In the genomic region with DNA sequence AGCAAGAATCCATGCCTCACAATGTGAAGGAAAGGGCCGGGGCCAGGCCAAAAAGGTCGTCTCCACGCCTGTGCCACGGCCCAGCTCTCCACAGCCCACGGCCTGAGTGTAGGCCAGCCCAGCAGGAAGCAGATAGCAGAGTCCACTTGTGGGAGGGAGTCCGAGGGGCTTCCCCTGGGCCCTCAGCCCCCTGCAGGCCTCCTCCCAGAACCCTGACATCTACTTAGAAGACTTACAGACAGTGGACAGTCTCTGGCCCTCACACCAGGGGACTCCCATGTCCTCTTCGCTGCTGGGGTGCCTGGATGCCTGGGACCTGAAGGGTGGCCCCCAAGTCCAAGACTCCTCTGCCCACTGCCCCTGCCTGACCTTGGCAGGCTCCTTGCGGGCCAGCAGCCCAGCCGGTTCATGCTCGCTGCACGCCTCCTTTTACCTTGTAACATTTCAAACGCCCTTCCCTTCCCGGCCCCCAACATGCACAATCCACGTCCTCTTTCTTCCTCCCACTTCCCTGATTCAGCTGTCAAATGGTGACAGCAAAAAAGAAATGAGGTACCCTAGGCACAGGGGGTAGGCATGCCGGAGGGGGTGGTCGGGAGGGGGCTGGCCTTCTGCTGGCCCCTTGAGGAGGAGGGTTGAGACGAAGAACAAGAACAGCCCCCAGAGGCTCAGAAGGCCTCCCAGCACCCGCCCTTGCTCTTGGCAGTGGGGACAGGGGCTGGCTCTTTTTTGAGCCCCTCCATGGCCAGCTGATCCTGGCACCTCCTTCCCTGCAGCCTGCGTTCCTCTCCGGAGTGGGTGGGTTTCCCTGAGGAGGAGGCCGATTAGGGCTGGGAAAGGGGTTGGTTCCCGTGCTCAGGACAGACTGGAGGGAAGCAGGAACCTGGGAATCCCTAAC, we compare ENCODE assay signal across 8 cellular contexts. TPM values are rescaled to one million over a fixed set of nuclear protein-coding genes. Genes with fewer than 3 reads are reported as not detected.
DNase-seq lines count a peak whose midpoint lies in the region; ATAC-seq, FAIRE-seq and TF ChIP-seq lines count a peak whose summit lies in the region.
"Had no signal": no experiment of that assay in that cellular context is flagged by ENCODE, and none has a peak within 500 bp of the region (broad histone marks: within the 10 kb centered on the region; RNA-seq: fewer than 3 reads in every experiment).

No MANE protein-coding gene starts in this region.

- WGBS in H1 (ENCODE audit: extremely low coverage in 1 of 2, insufficient coverage in 1 of 2, insufficient read length in 1 of 2, insufficient replicate concordance in 2 of 2, low coverage in 1 of 2, low lambda C conversion rate in 2 of 2, missing lambda C conversion rate in 1 of 2), 2 experiments = 79% methylated on average over 19 of the region's 22 CpGs; no CpG with 5 or more reads in 1 of the 2 experiments
- 80% methylated on average over 22 of the region's 22 CpGs for WGBS in smooth muscle cell (ENCODE audit: low lambda C conversion rate)
- 71 to 86% (median 82%) methylated on average over 22 of the region's 22 CpGs for WGBS in heart left ventricle, 4 donors

- H3K27me3 ChIP-seq in H1 (replicated peaks in 1 of 4; ENCODE audit: control insufficient read depth in 3 of 4, extremely low read depth in 1 of 4, insufficient read depth in 3 of 4, low read length in 3 of 4) = no peaks in the 10 kb centered on the region
- no peaks in the 10 kb centered on the region for H3K27me3 ChIP-seq in smooth muscle cell (ENCODE audit: low read depth)
- no peaks in the 10 kb centered on the region for H3K27me3 ChIP-seq in heart left ventricle

- DNase-seq in SKM-1 treated with dmso at 0.1 percent for 144 hours (lab: John Stamatoyannopoulos, UW; ENCODE audit: unreplicated experiment) (peak; percentile 27), H1 (ENCODE audit: low read depth in 1 of 2, low spot score in 2 of 2) (no peak), smooth muscle cell (lab: John Stamatoyannopoulos, UW; ENCODE audit: unreplicated experiment) (no peak), heart left ventricle (no peak)
- DNase-seq: NCI-H774 had no signal

- H3K14ac ChIP-seq in H1 (ENCODE audit: insufficient read length) = no peak overlapping the region

- no peak overlapping the region for H3K56ac ChIP-seq in H1 (replicated peaks; ENCODE audit: insufficient read length, low read depth, low read length)

- H4K20me1 ChIP-seq in H1 (replicated peaks in 1 of 2; ENCODE audit: control insufficient read depth in 1 of 2, insufficient read depth in 2 of 2, low read length in 2 of 2) (no peaks in the 10 kb centered on the region), smooth muscle cell (ENCODE audit: low read depth) (no peaks in the 10 kb centered on the region)

- no peak overlapping the region for H3K27ac ChIP-seq in H1 (ENCODE audit: low read depth, low read length)
- H3K27ac ChIP-seq in smooth muscle cell (ENCODE audit: low read depth) = no peak overlapping the region
- H3K27ac ChIP-seq in heart left ventricle = peak overlapping the region in 1 of 12 donors; percentile 87

- no peak overlapping the region for H2BK20ac ChIP-seq in H1 (ENCODE audit: low read length)

- H3K18ac ChIP-seq in H1 (ENCODE audit: extremely low read depth, low read length) = no peak overlapping the region

- TF ChIP-seq EP300 in H1 (IDR thresholded peaks at IDR 0.05; ENCODE audit: borderline replicate concordance in 1 of 2, low read depth in 2 of 2, low read length in 2 of 2) = no peak

- H3K4me2 ChIP-seq in H1 (ENCODE audit: insufficient read depth in 1 of 2, low read depth in 2 of 2, low read length in 2 of 2) (no peak overlapping the region), smooth muscle cell (no peak overlapping the region)

- H3K23ac ChIP-seq in H1 (ENCODE audit: insufficient read length) = no peak overlapping the region

- H3K79me1 ChIP-seq in H1 (ENCODE audit: low read depth, low read length) = no peaks in the 10 kb centered on the region

- no peak overlapping the region for H2AK5ac ChIP-seq in H1 (ENCODE audit: low read depth, low read length)

- no peaks in the 10 kb centered on the region for H3K36me3 ChIP-seq in H1 (ENCODE audit: control insufficient read depth in 2 of 4, insufficient read depth in 4 of 4, low read length in 3 of 4)
- H3K36me3 ChIP-seq in smooth muscle cell (ENCODE audit: low read depth) = no peaks in the 10 kb centered on the region
- no peaks in the 10 kb centered on the region for H3K36me3 ChIP-seq in heart left ventricle

- H2BK5ac ChIP-seq in H1 (ENCODE audit: low read depth, low read length) = no peak overlapping the region

- intact Hi-C loops in heart left ventricle (cut with DNase I) = no loop called here

- CTCF ChIA-PET in H1 (lab: Charles Lee; ENCODE audit: partially characterized antibody) = interaction anchor here (0.6 to 2.6 kb wide), 11 partner anchors 10 to 1447 kb away, joined by 3 to 10 read pairs (median 3); no protein-coding TSS in a partner anchor

- no peak overlapping the region for H2BK120ac ChIP-seq in H1 (replicated peaks; ENCODE audit: low read depth, low read length)

- TF ChIP-seq CTCF in H1 (IDR thresholded peaks at IDR 0.05; ENCODE audit: control extremely low read depth in 1 of 3, insufficient read depth in 1 of 3, low read depth in 1 of 3, low read length in 3 of 3) = no peak
- no peak for TF ChIP-seq CTCF in smooth muscle cell (IDR thresholded peaks at IDR 0.05; ENCODE audit: borderline replicate concordance, insufficient read depth, poor library complexity, severe bottlenecking)
- TF ChIP-seq CTCF in heart left ventricle (IDR thresholded peaks at IDR 0.05) = no peak

- no peaks in the 10 kb centered on the region for H3K23me2 ChIP-seq in H1 (ENCODE audit: low read depth, low read length)

- H3K79me2 ChIP-seq in H1 (ENCODE audit: control insufficient read depth in 1 of 2, insufficient read depth in 2 of 2, low read length in 2 of 2) = no peaks in the 10 kb centered on the region
- H3K79me2 ChIP-seq in smooth muscle cell (ENCODE audit: low read depth) = no peaks in the 10 kb centered on the region

- no peak for TF ChIP-seq RAD21 in H1 (IDR thresholded peaks at IDR 0.05 in 1 of 2, conservative IDR thresholded peaks at IDR 0.05 in 1 of 2; ENCODE audit: low read depth in 2 of 2, low read length in 2 of 2)

- no peak overlapping the region for H3K4ac ChIP-seq in H1 (replicated peaks; ENCODE audit: insufficient read length, low read depth, low read length)

- peaks cover 2 to 29% (median 13%) of the 10 kb centered on the region in 4 experiments for H3K4me1 ChIP-seq in H1 (replicated peaks in 1 of 4; ENCODE audit: control insufficient read depth in 3 of 4, insufficient read depth in 4 of 4, low read length in 3 of 4)
- H3K4me1 ChIP-seq in smooth muscle cell (ENCODE audit: low read depth) = peaks cover 3% of the 10 kb centered on the region
- H3K4me1 ChIP-seq in heart left ventricle = peaks cover 0 to 74% (median 0%) of the 10 kb centered on the region in 12 donors

- POLR2A ChIA-PET in H1 (lab: Charles Lee; ENCODE audit: partially characterized antibody) = no interaction called here

- H2AFZ ChIP-seq in H1 (ENCODE audit: low read length) (no peak overlapping the region), smooth muscle cell (ENCODE audit: low read depth) (peak overlapping the region; percentile 7)

- H3F3A ChIP-seq in smooth muscle cell (ENCODE audit: low read depth) = no peaks in the 10 kb centered on the region

- H4K8ac ChIP-seq in H1 (ENCODE audit: extremely low read depth, insufficient read depth, low read length) = no peak overlapping the region

- peak overlapping the region; percentile 92; the same call in 1 of the 2 replicates for H2BK15ac ChIP-seq in H1 (ENCODE audit: low read length)

- H2BK12ac ChIP-seq in H1 (ENCODE audit: low read depth, low read length) = 0 out of 2 replicates have a peak overlapping the region, but pooled peaks have one; percentile 50

- H3K9me3 ChIP-seq in H1 (ENCODE audit: insufficient read depth in 2 of 2, low read depth in 1 of 2, low read length in 1 of 2) (no peaks in the 10 kb centered on the region), smooth muscle cell (replicated peaks; ENCODE audit: low read depth) (no peaks in the 10 kb centered on the region), heart left ventricle (no peaks in the 10 kb centered on the region)

- TF ChIP-seq POLR2A in GM19099 (IDR thresholded peaks at IDR 0.05; ENCODE audit: extremely low read depth, insufficient read length, low read depth) = peak; percentile 2
- TF ChIP-seq POLR2A in H1 (IDR thresholded peaks at IDR 0.05; ENCODE audit: control extremely low read depth in 1 of 2, low read depth in 2 of 2, low read length in 2 of 2) = no peak
- no peak for TF ChIP-seq POLR2A in heart left ventricle (IDR thresholded peaks at IDR 0.05)

- FAIRE-seq in H1 (lab: Jason Lieb, UNC) = no peak

- no peak for ATAC-seq in HG02852 (IDR thresholded peaks at IDR 0.05; ENCODE audit: unreplicated experiment)
- ATAC-seq in HG03432 (IDR thresholded peaks at IDR 0.05; ENCODE audit: unreplicated experiment) = no peak
- ATAC-seq in heart left ventricle = no peak

- H3K4me3 ChIP-seq in H1 (ENCODE audit: extremely low read depth in 1 of 4, insufficient read depth in 2 of 4, low read depth in 3 of 4, low read length in 4 of 4) = no peak overlapping the region
- no peak overlapping the region for H3K4me3 ChIP-seq in smooth muscle cell
- H3K4me3 ChIP-seq in heart left ventricle = peak overlapping the region in 1 of 12 donors; percentile 61

- H4K91ac ChIP-seq in H1 (replicated peaks; ENCODE audit: insufficient read length, low read length) = peak overlapping the region; percentile 90

- no peak overlapping the region for H4K5ac ChIP-seq in H1 (ENCODE audit: insufficient read length, low read depth, low read length)

- H3K9ac ChIP-seq in H1 (replicated peaks in 1 of 4; ENCODE audit: extremely low read depth in 1 of 4, low read depth in 3 of 4, low read length in 3 of 4) (no peak overlapping the region), smooth muscle cell (ENCODE audit: low read depth) (no peak overlapping the region)

RNA-seq across cellular contexts. Expression of gene PTPN7, which starts 1.0 kb away (rescaled TPM):
- total RNA-seq in H1 (2021; fragmentation: NEBNext Ultra II Directional; extraction: Animal tissue kit (Norgen Biotek cat#: 25700)) = not detected in 2 replicates
- polyA plus RNA-seq in H1 (2011; rRNA removed) = 0.20 TPM in 2 replicates
- polyA plus RNA-seq in H1 (2011; cell fraction: cytosol; rRNA removed) = 0.31 TPM
- polyA plus RNA-seq in H1 (2011; cell fraction: nucleus; rRNA removed) = 0.46 TPM
- 0.11 to 0.37 TPM (median 0.14 TPM) in 3 of 4 replicates, not detected in the other for polyA plus RNA-seq in H1 (2012, experiment 1 of 2)
- 0.13 TPM for polyA plus RNA-seq in H1 (2012, experiment 2 of 2)
- polyA plus RNA-seq in H1 (2013, experiment 1 of 2) = 0.12 TPM
- 0.11 TPM for polyA plus RNA-seq in H1 (2013, experiment 2 of 2)
- polyA minus RNA-seq in H1 (2011; rRNA and poly(A)+ RNA removed) = 0.10 TPM in 1 of 2 replicates, not detected in the other
- polyA minus RNA-seq in H1 (2011; cell fraction: cytosol; rRNA and poly(A)+ RNA removed) = not detected
- not detected for polyA minus RNA-seq in H1 (2011; cell fraction: nucleus; rRNA and poly(A)+ RNA removed)
- total RNA-seq in smooth muscle cell = not detected in 2 replicates
- not detected in 2 replicates for polyA plus RNA-seq in smooth muscle cell
- 10 to 100 TPM in 1 of 9 donors, 1 to 10 TPM in 3, under 1 TPM in 4, not detected in 1; 0.30 to 10.3 (median 0.86) TPM for total RNA-seq in heart left ventricle
- polyA plus RNA-seq in heart left ventricle = under 1 TPM; 0.19 to 0.36 TPM

RNA-seq across cellular contexts. Expression of gene ARL8A, which starts 16.9 kb away (rescaled TPM):
- 58.7 and 59.0 TPM in 2 replicates for total RNA-seq in H1 (2021; fragmentation: NEBNext Ultra II Directional; extraction: Animal tissue kit (Norgen Biotek cat#: 25700))
- polyA plus RNA-seq in H1 (2011; rRNA removed) (40.3 and 41.7 TPM in 2 replicates), smooth muscle cell (53.3 and 54.7 TPM in 2 replicates), heart left ventricle (10 to 100 TPM; 22.6 to 35.5 TPM)
- 39.3 TPM for polyA plus RNA-seq in H1 (2011; cell fraction: cytosol; rRNA removed)
- polyA plus RNA-seq in H1 (2011; cell fraction: nucleus; rRNA removed) = 35.6 TPM
- 35.1 to 57.5 TPM (median 42.3 TPM) in 4 replicates for polyA plus RNA-seq in H1 (2012, experiment 1 of 2)
- 35.7 TPM for polyA plus RNA-seq in H1 (2012, experiment 2 of 2)
- 26.4 TPM for polyA plus RNA-seq in H1 (2013, experiment 1 of 2)
- polyA plus RNA-seq in H1 (2013, experiment 2 of 2) = 26.9 TPM
- 20.7 and 22.3 TPM in 2 replicates for polyA minus RNA-seq in H1 (2011; rRNA and poly(A)+ RNA removed)
- 23.3 TPM for polyA minus RNA-seq in H1 (2011; cell fraction: cytosol; rRNA and poly(A)+ RNA removed)
- polyA minus RNA-seq in H1 (2011; cell fraction: nucleus; rRNA and poly(A)+ RNA removed) = 16.2 TPM
- total RNA-seq in smooth muscle cell (32.8 and 44.8 TPM in 2 replicates), heart left ventricle (10 to 100 TPM; 33.0 to 86.4 (median 75.6) TPM)

RNA-seq across cellular contexts. Expression of gene LGR6, which starts 32.2 kb away (rescaled TPM):
- 0.50 and 1.1 TPM in 2 replicates for total RNA-seq in H1 (2021; fragmentation: NEBNext Ultra II Directional; extraction: Animal tissue kit (Norgen Biotek cat#: 25700))
- polyA plus RNA-seq in H1 (2011; rRNA removed) (1.0 and 1.3 TPM in 2 replicates), smooth muscle cell (2.9 and 4.4 TPM in 2 replicates), heart left ventricle (1 to 10 TPM; 1.3 to 1.7 TPM)
- polyA plus RNA-seq in H1 (2011; cell fraction: cytosol; rRNA removed) = 0.56 TPM
- 1.6 TPM for polyA plus RNA-seq in H1 (2011; cell fraction: nucleus; rRNA removed)
- polyA plus RNA-seq in H1 (2012, experiment 1 of 2) = 0.36 to 1.2 TPM (median 0.82 TPM) in 4 replicates
- polyA plus RNA-seq in H1 (2012, experiment 2 of 2) = 0.59 TPM
- polyA plus RNA-seq in H1 (2013, experiment 1 of 2) = 1.0 TPM
- 1.0 TPM for polyA plus RNA-seq in H1 (2013, experiment 2 of 2)
- 0.66 and 0.91 TPM in 2 replicates for polyA minus RNA-seq in H1 (2011; rRNA and poly(A)+ RNA removed)
- 2.3 TPM for polyA minus RNA-seq in H1 (2011; cell fraction: cytosol; rRNA and poly(A)+ RNA removed)
- 1.7 TPM for polyA minus RNA-seq in H1 (2011; cell fraction: nucleus; rRNA and poly(A)+ RNA removed)
- total RNA-seq in smooth muscle cell (1.8 and 2.0 TPM in 2 replicates), heart left ventricle (1 to 10 TPM in 6 of 9 donors, under 1 TPM in 3; 0.29 to 3.5 (median 1.8) TPM)

RNA-seq across cellular contexts. Expression of gene GPR37L1, which starts 38.7 kb away (rescaled TPM):
- 0.08 and 0.13 TPM in 2 replicates for total RNA-seq in H1 (2021; fragmentation: NEBNext Ultra II Directional; extraction: Animal tissue kit (Norgen Biotek cat#: 25700))
- polyA plus RNA-seq in H1 (2011; rRNA removed) (0.23 and 0.25 TPM in 2 replicates), smooth muscle cell (0.05 TPM in 1 of 2 replicates, not detected in the other), heart left ventricle (under 1 TPM; 0.03 to 0.04 TPM)
- polyA plus RNA-seq in H1 (2011; cell fraction: cytosol; rRNA removed) = 0.16 TPM
- 0.17 TPM for polyA plus RNA-seq in H1 (2011; cell fraction: nucleus; rRNA removed)
- polyA plus RNA-seq in H1 (2012, experiment 1 of 2) = 0.18 to 0.20 TPM (median 0.20 TPM) in 4 replicates
- 0.09 TPM for polyA plus RNA-seq in H1 (2012, experiment 2 of 2)
- 0.10 TPM for polyA plus RNA-seq in H1 (2013, experiment 1 of 2)
- 0.15 TPM for polyA plus RNA-seq in H1 (2013, experiment 2 of 2)
- 0.13 and 0.22 TPM in 2 replicates for polyA minus RNA-seq in H1 (2011; rRNA and poly(A)+ RNA removed)
- not detected for polyA minus RNA-seq in H1 (2011; cell fraction: cytosol; rRNA and poly(A)+ RNA removed)
- 0.50 TPM for polyA minus RNA-seq in H1 (2011; cell fraction: nucleus; rRNA and poly(A)+ RNA removed)
- total RNA-seq in smooth muscle cell (not detected in 2 replicates), heart left ventricle (under 1 TPM in 1 of 9 donors, not detected in 8; 0.05 TPM)
